ENCODE assay signal across 9 cellular contexts in the genomic region with DNA sequence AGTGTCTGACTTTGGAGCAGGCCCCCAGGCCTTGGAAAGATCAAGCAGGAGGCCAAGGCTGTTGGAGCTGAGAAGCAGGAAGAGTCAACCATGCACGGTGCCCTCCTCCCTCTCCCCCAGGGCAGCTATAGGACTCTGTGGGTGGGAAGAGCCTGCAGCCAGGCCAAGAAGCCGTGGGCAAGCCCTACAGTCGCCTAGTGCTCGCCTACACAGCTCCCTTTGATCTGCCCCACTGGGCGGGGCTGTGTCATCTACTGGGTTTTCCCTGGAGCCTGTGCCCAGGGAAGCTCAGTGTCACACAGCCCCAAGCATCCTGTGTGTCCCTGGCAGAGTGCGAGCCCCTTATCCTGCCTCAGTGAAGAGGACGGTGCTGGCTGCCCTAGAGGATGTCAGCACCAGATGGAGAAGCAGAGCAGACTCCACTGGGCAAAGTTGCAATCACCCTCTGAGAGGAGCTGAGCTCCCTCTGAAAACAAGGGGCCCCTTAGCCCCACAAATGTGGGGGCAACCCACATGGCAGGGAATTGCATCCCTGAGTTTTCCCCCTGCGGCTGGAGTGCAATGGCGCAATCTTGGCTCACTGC.
DNase-seq lines count a peak whose midpoint lies in the region; ATAC-seq and TF ChIP-seq lines count a peak whose summit lies in the region.
"Had no signal": no experiment of that assay in that cellular context is flagged by ENCODE, and none has a peak within 500 bp of the region (broad histone marks: within the 10 kb centered on the region; RNA-seq: fewer than 3 reads in every experiment).

No MANE protein-coding gene starts in this region.

- H3K27ac Mint-ChIP-seq in activated naive CD8-positive, alpha-beta T cell treated with anti-CD3 and anti-CD28 coated beads, Interleukin-2, amount 50 U/mL, for 24 hours: peak overlapping the region; percentile 87

- no peaks in the 10 kb centered on the region for H3K27me3 Mint-ChIP-seq in activated naive CD8-positive, alpha-beta T cell treated with anti-CD3 and anti-CD28 coated beads, Interleukin-2, amount 50 U/mL, for 24 hours

- no peaks in the 10 kb centered on the region for H3K9me3 Mint-ChIP-seq in activated naive CD8-positive, alpha-beta T cell treated with anti-CD3 and anti-CD28 coated beads, Interleukin-2, amount 50 U/mL, for 24 hours

- no peaks in the 10 kb centered on the region for H3K9me3 ChIP-seq in mucosa of descending colon

- DNase-seq in H4 (ENCODE audit: low spot score): peak; percentile 25
- peak; percentile 46 for DNase-seq in activated naive CD8-positive, alpha-beta T cell treated with anti-CD3 and anti-CD28 coated beads, Interleukin-2, amount 50 U/mL, for 24 hours
- DNase-seq in mucosa of descending colon: peak; percentile 71 to 80 (median 73)
- DNase-seq in dorsolateral prefrontal cortex: no peak
- DNase-seq in DMS153 treated with DMSO at 0.1 percent for 48 hours (lab: John Stamatoyannopoulos, UW; ENCODE audit: unreplicated experiment): no peak

- H3K4me3 ChIP-seq in mucosa of descending colon (no peak overlapping the region), dorsolateral prefrontal cortex (no peak overlapping the region)
- H3K4me3 ChIP-seq: SK-N-MC had no signal

- TF ChIP-seq CTCF in C4-2B (conservative IDR thresholded peaks at IDR 0.05): no peak
- TF ChIP-seq CTCF in mucosa of descending colon (IDR thresholded peaks at IDR 0.05): no peak
- TF ChIP-seq CTCF in dorsolateral prefrontal cortex (IDR thresholded peaks at IDR 0.05 in 54 of 56, conservative IDR thresholded peaks at IDR 0.05 in 2 of 56; ENCODE audit: low read depth in 1 of 56, partially characterized antibody in 56 of 56): no peak

- H3K4me3 Mint-ChIP-seq in activated naive CD8-positive, alpha-beta T cell treated with anti-CD3 and anti-CD28 coated beads, Interleukin-2, amount 50 U/mL, for 24 hours: peak overlapping the region; percentile 17

- H3K36me3 Mint-ChIP-seq in activated naive CD8-positive, alpha-beta T cell treated with anti-CD3 and anti-CD28 coated beads, Interleukin-2, amount 50 U/mL, for 24 hours (ENCODE audit: low read depth): no peaks in the 10 kb centered on the region

- peaks cover 21% of the 10 kb centered on the region for H3K4me1 ChIP-seq in mucosa of descending colon (ENCODE audit: low read depth)

- no peaks in the 10 kb centered on the region for H3K27me3 ChIP-seq in dorsolateral prefrontal cortex

- H3K4me1 Mint-ChIP-seq in activated naive CD8-positive, alpha-beta T cell treated with anti-CD3 and anti-CD28 coated beads, Interleukin-2, amount 50 U/mL, for 24 hours: peaks cover 43% of the 10 kb centered on the region

- H3K27ac ChIP-seq in C4-2B: peak overlapping the region; percentile 87
- H3K27ac ChIP-seq in dorsolateral prefrontal cortex: peak overlapping the region in 1 of 59 donors; percentile 31
- H3K27ac ChIP-seq: SK-N-MC had no signal

- intact Hi-C loops in mucosa of descending colon (cut with DNase I, micrococcal nuclease) (loop anchor here in 1 of 2 donors (10.0 kb wide), 1 partner anchor 64 kb away; no protein-coding TSS in a partner anchor), dorsolateral prefrontal cortex (cut with DNase I) (no loop called here)

- H3K36me3 ChIP-seq in mucosa of descending colon (ENCODE audit: low read depth): no peaks in the 10 kb centered on the region

- peak; percentile 27 for ATAC-seq in activated naive CD8-positive, alpha-beta T cell treated with anti-CD3 and anti-CD28 coated beads, Interleukin-2, amount 50 U/mL, for 24 hours
- peak; percentile 60 for ATAC-seq in mucosa of descending colon
- ATAC-seq in GM21737 (IDR thresholded peaks at IDR 0.05; ENCODE audit: unreplicated experiment): no peak
- no peak for ATAC-seq in HG03378 (IDR thresholded peaks at IDR 0.05; ENCODE audit: unreplicated experiment)

Comparison
In these comparisons a context has a peak if more than half of its experiments do, and no peak if none do; other contexts are left out.
1. DNase-seq: peak in H4 (single experiment), activated naive CD8-positive, alpha-beta T cell treated with anti-CD3 and anti-CD28 coated beads, Interleukin-2, amount 50 U/mL, for 24 hours (single experiment) and mucosa of descending colon (3 of 3); none in dorsolateral prefrontal cortex (0 of 10) and DMS153 treated with DMSO at 0.1 percent for 48 hours (single experiment).
2. ATAC-seq: peak in activated naive CD8-positive, alpha-beta T cell treated with anti-CD3 and anti-CD28 coated beads, Interleukin-2, amount 50 U/mL, for 24 hours (single experiment) and mucosa of descending colon (single experiment); none in GM21737 (single experiment) and HG03378 (single experiment).